In genomic region chr18:30687501-30687900, GRCh38 we compare ENCODE assay signal across 8 cellular contexts.
"Had no signal": no experiment of that assay in that cellular context is flagged by ENCODE, and none has a peak within 500 bp of the region (broad histone marks: within the 10 kb centered on the region; RNA-seq: fewer than 3 reads in every experiment).

No MANE protein-coding gene starts in this region.

- FAIRE-seq: HepG2 had no signal

- H3K27ac ChIP-seq: GM23248 had no signal

- H3K36me3 ChIP-seq: HAP-1 had no signal

- DNase-seq: GM23248, GOT3, H7, HFFc6, KG1 had no signal

- H2AFZ ChIP-seq: GM23248 had no signal

- H3K9me3 ChIP-seq: HAP-1 had no signal

- ATAC-seq: HCT116, HepG2 had no signal

- H3K9ac ChIP-seq: GM23248 had no signal

- H3K4me3 ChIP-seq: GM23248, HAP-1 had no signal
